ENCODE assay signal across 1 cellular context in the genomic region with DNA sequence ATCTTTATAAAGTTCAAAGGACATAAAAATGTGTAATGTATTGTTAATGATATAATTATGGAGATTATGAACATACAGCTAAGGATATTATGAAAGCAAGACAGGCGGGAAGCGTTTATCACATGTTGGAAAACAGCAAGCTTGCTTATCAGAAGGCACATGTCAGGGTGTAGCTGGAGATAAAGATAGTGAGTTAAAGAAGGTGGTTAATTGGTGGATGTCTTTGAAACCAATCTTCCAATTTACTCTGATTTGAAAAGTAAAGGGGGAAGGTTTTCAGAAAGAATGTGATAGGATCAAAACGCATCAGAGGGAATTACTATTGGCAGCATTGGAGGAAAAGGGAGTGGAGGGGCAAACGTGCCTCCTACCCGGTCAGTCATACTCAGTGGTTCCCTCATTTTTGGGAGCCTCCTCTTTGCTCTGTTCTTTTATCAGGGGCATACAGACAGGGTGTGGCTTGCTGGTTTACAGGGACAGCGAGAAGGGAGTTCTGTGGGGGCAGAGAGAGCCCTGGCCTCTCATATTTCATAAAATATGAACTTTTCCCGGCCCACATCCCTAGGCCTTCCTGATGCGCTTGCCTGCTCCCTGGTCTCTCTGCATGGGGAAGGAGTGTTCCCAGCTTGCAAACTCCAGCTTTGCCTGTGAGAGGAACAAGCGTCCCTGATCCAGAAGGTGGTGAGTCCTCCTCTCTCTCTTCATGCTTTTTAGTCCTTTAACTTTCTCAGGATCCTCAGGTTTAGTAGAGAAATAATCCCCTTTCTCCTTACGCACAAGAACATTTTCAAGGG.
TF ChIP-seq lines count a peak whose summit lies in the region.

No MANE protein-coding gene starts in this region.

TF ChIP-seq in K562, 482 proteins besides CTCF, POLR2A, EP300 and RAD21 (continued from another document and continues in another):
- TF ChIP-seq, protein P1, sequence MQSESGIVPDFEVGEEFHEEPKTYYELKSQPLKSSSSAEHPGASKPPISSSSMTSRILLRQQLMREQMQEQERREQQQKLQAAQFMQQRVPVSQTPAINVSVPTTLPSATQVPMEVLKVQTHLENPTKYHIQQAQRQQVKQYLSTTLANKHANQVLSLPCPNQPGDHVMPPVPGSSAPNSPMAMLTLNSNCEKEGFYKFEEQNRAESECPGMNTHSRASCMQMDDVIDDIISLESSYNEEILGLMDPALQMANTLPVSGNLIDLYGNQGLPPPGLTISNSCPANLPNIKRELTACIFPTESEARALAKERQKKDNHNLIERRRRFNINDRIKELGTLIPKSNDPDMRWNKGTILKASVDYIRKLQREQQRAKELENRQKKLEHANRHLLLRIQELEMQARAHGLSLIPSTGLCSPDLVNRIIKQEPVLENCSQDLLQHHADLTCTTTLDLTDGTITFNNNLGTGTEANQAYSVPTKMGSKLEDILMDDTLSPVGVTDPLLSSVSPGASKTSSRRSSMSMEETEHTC (IDR thresholded peaks at IDR 0.05) = peak; percentile 80
- TF ChIP-seq TCF7L2 (IDR thresholded peaks at IDR 0.05; ENCODE audit: low read depth, low read length) (no peak), ARHGAP35 (IDR thresholded peaks at IDR 0.05; ENCODE audit: partially characterized antibody) (no peak), RHOXF2B (CRISPR knock-in tag; conservative IDR thresholded peaks at IDR 0.05) (no peak), CBFA2T3 (IDR thresholded peaks at IDR 0.05) (peak; percentile 99), CTBP1 (IDR thresholded peaks at IDR 0.05; ENCODE audit: borderline replicate concordance) (peak; percentile 80), CREB1 (IDR thresholded peaks at IDR 0.05) (peak; percentile 54), CREB1 (CRISPR knock-in tag; IDR thresholded peaks at IDR 0.05) (0 out of 2 replicates have a peak, but pooled peaks have one; percentile 26), HMG20A (CRISPR knock-in tag; conservative IDR thresholded peaks at IDR 0.05) (no peak), CHD1 (IDR thresholded peaks at IDR 0.05; ENCODE audit: low read length) (no peak), TAF9B (IDR thresholded peaks at IDR 0.05; ENCODE audit: partially characterized antibody) (no peak), ZSCAN32 (CRISPR knock-in tag; IDR thresholded peaks at IDR 0.05) (no peak), C11orf30 (IDR thresholded peaks at IDR 0.05; ENCODE audit: low read depth) (peak; percentile 81), NR1H2 (CRISPR knock-in tag; IDR thresholded peaks at IDR 0.05) (no peak), CHD2 (IDR thresholded peaks at IDR 0.05; ENCODE audit: low read depth, low read length) (no peak), YBX1 (IDR thresholded peaks at IDR 0.05) (no peak), FOXK2 (conservative IDR thresholded peaks at IDR 0.05 in 1 of 2, IDR thresholded peaks at IDR 0.05 in 1 of 2; ENCODE audit: low read depth in 2 of 2) (peak in 1 of 2 experiments; percentile 70; a peak in 2 of 4 replicates), ZNF780A (CRISPR knock-in tag; IDR thresholded peaks at IDR 0.05) (no peak), ZNF324 (CRISPR knock-in tag; IDR thresholded peaks at IDR 0.05) (no peak), KDM2B (CRISPR knock-in tag; IDR thresholded peaks at IDR 0.05) (no peak), CBX5 (IDR thresholded peaks at IDR 0.05; ENCODE audit: borderline replicate concordance, low read depth) (no peak), SP1 (CRISPR knock-in tag; IDR thresholded peaks at IDR 0.05) (peak; percentile 49), ELF1 (tag; IDR thresholded peaks at IDR 0.05) (peak; percentile 50; the same call in 1 of the 2 replicates), ILF3 (IDR thresholded peaks at IDR 0.05; ENCODE audit: borderline replicate concordance) (peak; percentile 52; the same call in 1 of the 2 replicates), SLC30A9 (CRISPR knock-in tag; IDR thresholded peaks at IDR 0.05) (no peak), ARNT (IDR thresholded peaks at IDR 0.05) (peak; percentile 96 to 98), NR3C1 (CRISPR knock-in tag; IDR thresholded peaks at IDR 0.05) (no peak), SOX6 (IDR thresholded peaks at IDR 0.05) (peak; percentile 95), HCFC1 (IDR thresholded peaks at IDR 0.05; ENCODE audit: low read depth, low read length) (no peak), SRSF7 (optimal IDR thresholded peaks at IDR 0.05; ENCODE audit: low read depth, low read length) (no peak), TAF15 (IDR thresholded peaks at IDR 0.05; ENCODE audit: low read depth, low read length) (no peak), RBM17 (IDR thresholded peaks at IDR 0.05; ENCODE audit: borderline replicate concordance, low read depth, low read length) (no peak), RBM34 (IDR thresholded peaks at IDR 0.05; ENCODE audit: borderline replicate concordance, insufficient read depth, low read length) (no peak), ZNF77 (CRISPR knock-in tag; IDR thresholded peaks at IDR 0.05) (no peak), JUND (IDR thresholded peaks at IDR 0.05; ENCODE audit: borderline replicate concordance, low read depth, low read length) (peak; percentile 58; the same call in 1 of the 2 replicates), JUND (tag; IDR thresholded peaks at IDR 0.05; ENCODE audit: borderline replicate concordance, low read depth, low read length) (peak; percentile 59; the same call in 2 of the 3 replicates), ZNF174 (CRISPR knock-in tag; IDR thresholded peaks at IDR 0.05) (no peak)
- TF ChIP-seq, protein P2, sequence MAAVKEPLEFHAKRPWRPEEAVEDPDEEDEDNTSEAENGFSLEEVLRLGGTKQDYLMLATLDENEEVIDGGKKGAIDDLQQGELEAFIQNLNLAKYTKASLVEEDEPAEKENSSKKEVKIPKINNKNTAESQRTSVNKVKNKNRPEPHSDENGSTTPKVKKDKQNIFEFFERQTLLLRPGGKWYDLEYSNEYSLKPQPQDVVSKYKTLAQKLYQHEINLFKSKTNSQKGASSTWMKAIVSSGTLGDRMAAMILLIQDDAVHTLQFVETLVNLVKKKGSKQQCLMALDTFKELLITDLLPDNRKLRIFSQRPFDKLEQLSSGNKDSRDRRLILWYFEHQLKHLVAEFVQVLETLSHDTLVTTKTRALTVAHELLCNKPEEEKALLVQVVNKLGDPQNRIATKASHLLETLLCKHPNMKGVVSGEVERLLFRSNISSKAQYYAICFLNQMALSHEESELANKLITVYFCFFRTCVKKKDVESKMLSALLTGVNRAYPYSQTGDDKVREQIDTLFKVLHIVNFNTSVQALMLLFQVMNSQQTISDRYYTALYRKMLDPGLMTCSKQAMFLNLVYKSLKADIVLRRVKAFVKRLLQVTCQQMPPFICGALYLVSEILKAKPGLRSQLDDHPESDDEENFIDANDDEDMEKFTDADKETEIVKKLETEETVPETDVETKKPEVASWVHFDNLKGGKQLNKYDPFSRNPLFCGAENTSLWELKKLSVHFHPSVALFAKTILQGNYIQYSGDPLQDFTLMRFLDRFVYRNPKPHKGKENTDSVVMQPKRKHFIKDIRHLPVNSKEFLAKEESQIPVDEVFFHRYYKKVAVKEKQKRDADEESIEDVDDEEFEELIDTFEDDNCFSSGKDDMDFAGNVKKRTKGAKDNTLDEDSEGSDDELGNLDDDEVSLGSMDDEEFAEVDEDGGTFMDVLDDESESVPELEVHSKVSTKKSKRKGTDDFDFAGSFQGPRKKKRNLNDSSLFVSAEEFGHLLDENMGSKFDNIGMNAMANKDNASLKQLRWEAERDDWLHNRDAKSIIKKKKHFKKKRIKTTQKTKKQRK (IDR thresholded peaks at IDR 0.05; ENCODE audit: borderline replicate concordance, low read depth, low read length) = no peak
- TF ChIP-seq, protein P3, sequence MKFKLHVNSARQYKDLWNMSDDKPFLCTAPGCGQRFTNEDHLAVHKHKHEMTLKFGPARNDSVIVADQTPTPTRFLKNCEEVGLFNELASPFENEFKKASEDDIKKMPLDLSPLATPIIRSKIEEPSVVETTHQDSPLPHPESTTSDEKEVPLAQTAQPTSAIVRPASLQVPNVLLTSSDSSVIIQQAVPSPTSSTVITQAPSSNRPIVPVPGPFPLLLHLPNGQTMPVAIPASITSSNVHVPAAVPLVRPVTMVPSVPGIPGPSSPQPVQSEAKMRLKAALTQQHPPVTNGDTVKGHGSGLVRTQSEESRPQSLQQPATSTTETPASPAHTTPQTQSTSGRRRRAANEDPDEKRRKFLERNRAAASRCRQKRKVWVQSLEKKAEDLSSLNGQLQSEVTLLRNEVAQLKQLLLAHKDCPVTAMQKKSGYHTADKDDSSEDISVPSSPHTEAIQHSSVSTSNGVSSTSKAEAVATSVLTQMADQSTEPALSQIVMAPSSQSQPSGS (CRISPR knock-in tag; IDR thresholded peaks at IDR 0.05) = no peak
- TF ChIP-seq, protein P4, sequence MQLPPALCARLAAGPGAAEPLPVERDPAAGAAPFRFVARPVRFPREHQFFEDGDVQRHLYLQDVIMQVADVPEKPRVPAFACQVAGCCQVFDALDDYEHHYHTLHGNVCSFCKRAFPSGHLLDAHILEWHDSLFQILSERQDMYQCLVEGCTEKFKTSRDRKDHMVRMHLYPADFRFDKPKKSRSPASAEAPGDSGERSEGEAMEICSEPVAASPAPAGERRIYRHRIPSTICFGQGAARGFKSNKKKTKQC (CRISPR knock-in tag; IDR thresholded peaks at IDR 0.05) = no peak
- TF ChIP-seq, protein P5, sequence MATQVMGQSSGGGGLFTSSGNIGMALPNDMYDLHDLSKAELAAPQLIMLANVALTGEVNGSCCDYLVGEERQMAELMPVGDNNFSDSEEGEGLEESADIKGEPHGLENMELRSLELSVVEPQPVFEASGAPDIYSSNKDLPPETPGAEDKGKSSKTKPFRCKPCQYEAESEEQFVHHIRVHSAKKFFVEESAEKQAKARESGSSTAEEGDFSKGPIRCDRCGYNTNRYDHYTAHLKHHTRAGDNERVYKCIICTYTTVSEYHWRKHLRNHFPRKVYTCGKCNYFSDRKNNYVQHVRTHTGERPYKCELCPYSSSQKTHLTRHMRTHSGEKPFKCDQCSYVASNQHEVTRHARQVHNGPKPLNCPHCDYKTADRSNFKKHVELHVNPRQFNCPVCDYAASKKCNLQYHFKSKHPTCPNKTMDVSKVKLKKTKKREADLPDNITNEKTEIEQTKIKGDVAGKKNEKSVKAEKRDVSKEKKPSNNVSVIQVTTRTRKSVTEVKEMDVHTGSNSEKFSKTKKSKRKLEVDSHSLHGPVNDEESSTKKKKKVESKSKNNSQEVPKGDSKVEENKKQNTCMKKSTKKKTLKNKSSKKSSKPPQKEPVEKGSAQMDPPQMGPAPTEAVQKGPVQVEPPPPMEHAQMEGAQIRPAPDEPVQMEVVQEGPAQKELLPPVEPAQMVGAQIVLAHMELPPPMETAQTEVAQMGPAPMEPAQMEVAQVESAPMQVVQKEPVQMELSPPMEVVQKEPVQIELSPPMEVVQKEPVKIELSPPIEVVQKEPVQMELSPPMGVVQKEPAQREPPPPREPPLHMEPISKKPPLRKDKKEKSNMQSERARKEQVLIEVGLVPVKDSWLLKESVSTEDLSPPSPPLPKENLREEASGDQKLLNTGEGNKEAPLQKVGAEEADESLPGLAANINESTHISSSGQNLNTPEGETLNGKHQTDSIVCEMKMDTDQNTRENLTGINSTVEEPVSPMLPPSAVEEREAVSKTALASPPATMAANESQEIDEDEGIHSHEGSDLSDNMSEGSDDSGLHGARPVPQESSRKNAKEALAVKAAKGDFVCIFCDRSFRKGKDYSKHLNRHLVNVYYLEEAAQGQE (CRISPR knock-in tag; IDR thresholded peaks at IDR 0.05; ENCODE audit: low read depth) = 0 out of 2 replicates have a peak, but pooled peaks have one; percentile 18
- TF ChIP-seq, protein P6, sequence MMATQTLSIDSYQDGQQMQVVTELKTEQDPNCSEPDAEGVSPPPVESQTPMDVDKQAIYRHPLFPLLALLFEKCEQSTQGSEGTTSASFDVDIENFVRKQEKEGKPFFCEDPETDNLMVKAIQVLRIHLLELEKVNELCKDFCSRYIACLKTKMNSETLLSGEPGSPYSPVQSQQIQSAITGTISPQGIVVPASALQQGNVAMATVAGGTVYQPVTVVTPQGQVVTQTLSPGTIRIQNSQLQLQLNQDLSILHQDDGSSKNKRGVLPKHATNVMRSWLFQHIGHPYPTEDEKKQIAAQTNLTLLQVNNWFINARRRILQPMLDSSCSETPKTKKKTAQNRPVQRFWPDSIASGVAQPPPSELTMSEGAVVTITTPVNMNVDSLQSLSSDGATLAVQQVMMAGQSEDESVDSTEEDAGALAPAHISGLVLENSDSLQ (IDR thresholded peaks at IDR 0.05) = peak; percentile 74
- TF ChIP-seq, protein P7, sequence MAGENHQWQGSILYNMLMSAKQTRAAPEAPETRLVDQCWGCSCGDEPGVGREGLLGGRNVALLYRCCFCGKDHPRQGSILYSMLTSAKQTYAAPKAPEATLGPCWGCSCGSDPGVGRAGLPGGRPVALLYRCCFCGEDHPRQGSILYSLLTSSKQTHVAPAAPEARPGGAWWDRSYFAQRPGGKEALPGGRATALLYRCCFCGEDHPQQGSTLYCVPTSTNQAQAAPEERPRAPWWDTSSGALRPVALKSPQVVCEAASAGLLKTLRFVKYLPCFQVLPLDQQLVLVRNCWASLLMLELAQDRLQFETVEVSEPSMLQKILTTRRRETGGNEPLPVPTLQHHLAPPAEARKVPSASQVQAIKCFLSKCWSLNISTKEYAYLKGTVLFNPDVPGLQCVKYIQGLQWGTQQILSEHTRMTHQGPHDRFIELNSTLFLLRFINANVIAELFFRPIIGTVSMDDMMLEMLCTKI (IDR thresholded peaks at IDR 0.05; ENCODE audit: partially characterized antibody) = no peak
- TF ChIP-seq, protein P8, sequence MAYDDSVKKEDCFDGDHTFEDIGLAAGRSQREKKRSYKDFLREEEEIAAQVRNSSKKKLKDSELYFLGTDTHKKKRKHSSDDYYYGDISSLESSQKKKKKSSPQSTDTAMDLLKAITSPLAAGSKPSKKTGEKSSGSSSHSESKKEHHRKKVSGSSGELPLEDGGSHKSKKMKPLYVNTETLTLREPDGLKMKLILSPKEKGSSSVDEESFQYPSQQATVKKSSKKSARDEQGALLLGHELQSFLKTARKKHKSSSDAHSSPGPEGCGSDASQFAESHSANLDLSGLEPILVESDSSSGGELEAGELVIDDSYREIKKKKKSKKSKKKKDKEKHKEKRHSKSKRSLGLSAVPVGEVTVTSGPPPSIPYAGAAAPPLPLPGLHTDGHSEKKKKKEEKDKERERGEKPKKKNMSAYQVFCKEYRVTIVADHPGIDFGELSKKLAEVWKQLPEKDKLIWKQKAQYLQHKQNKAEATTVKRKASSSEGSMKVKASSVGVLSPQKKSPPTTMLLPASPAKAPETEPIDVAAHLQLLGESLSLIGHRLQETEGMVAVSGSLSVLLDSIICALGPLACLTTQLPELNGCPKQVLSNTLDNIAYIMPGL (CRISPR knock-in tag; IDR thresholded peaks at IDR 0.05) = no peak
- TF ChIP-seq, protein P9, sequence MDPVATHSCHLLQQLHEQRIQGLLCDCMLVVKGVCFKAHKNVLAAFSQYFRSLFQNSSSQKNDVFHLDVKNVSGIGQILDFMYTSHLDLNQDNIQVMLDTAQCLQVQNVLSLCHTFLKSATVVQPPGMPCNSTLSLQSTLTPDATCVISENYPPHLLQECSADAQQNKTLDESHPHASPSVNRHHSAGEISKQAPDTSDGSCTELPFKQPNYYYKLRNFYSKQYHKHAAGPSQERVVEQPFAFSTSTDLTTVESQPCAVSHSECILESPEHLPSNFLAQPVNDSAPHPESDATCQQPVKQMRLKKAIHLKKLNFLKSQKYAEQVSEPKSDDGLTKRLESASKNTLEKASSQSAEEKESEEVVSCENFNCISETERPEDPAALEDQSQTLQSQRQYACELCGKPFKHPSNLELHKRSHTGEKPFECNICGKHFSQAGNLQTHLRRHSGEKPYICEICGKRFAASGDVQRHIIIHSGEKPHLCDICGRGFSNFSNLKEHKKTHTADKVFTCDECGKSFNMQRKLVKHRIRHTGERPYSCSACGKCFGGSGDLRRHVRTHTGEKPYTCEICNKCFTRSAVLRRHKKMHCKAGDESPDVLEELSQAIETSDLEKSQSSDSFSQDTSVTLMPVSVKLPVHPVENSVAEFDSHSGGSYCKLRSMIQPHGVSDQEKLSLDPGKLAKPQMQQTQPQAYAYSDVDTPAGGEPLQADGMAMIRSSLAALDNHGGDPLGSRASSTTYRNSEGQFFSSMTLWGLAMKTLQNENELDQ (CRISPR knock-in tag; IDR thresholded peaks at IDR 0.05; ENCODE audit: borderline replicate concordance) = no peak
